Comparison of ENCODE assay signal across 29 cellular contexts in genomic region chr4:166735553-166735952, GRCh38.
"Had no signal": no experiment of that assay in that cellular context is flagged by ENCODE, and none has a peak within 500 bp of the region (broad histone marks: within the 10 kb centered on the region; RNA-seq: fewer than 3 reads in every experiment).

No MANE protein-coding gene starts in this region.

- FAIRE-seq: urothelium cell line had no signal

- H3K9me3 Mint-ChIP-seq: nephron, neural progenitor cell had no signal

- DNase-seq: natural killer cell; occipital lobe; ovary; posterior cingulate gyrus; psoas muscle; right cardiac atrium; right lobe of liver; sigmoid colon; small intestine; stimulated activated CD4-positive, alpha-beta T cell treated with anti-CD3 and anti-CD28 coated beads, Interleukin-15, amount 100 ng/mL, for 24 hours; stimulated activated CD4-positive, alpha-beta T cell treated with anti-CD3 and anti-CD28 coated beads, Interleukin-2, amount 100 ng/mL, for 24 hours; stimulated activated CD4-positive, alpha-beta T cell treated with anti-CD3 and anti-CD28 coated beads, Interleukin-2, amount 100 ng/mL, for 48 hours; stimulated activated CD4-positive, alpha-beta T cell treated with anti-CD3 and anti-CD28 coated beads, Interleukin-4, amount 100 ng/mL, for 24 hours; stimulated activated naive B cell treated with anti-CD40 and anti-IgM and Interleukin-4, amounts not matched to agents 10 μg/mL and 1 μg/mL and 100 μg/mL, for 72 hours; stimulated activated naive CD4-positive, alpha-beta T cell treated with Interleukin-2 at 50 U/mL for 16 hours; stomach; thyroid gland; trophoblast cell; upper lobe of left lung had no signal

- ATAC-seq: natural killer cell; psoas muscle; right cardiac atrium; right lobe of liver; stimulated activated effector memory CD8-positive, alpha-beta T cell treated with anti-CD3 and anti-CD28 coated beads, Interleukin-12 subunit alpha, Interleukin-12 subunit beta, amount 100 ng/mL, for 72 hours; stimulated activated naive B cell treated with anti-CD40 and anti-IgM and Interleukin-4, amounts not matched to agents 10 μg/mL and 1 μg/mL and 100 μg/mL, for 72 hours had no signal

- H3K4me1 ChIP-seq: neural progenitor cell, parathyroid adenoma, psoas muscle, right lobe of liver, sigmoid colon, stomach, thyroid gland, tibial nerve, upper lobe of left lung, vagina had no signal

- H3K27ac Mint-ChIP-seq: natural killer cell; nephron; neural progenitor cell; progenitor cell of endocrine pancreas; stimulated activated effector memory CD8-positive, alpha-beta T cell treated with anti-CD3 and anti-CD28 coated beads, Interleukin-12 subunit alpha, Interleukin-12 subunit beta, amount 100 ng/mL, for 72 hours; stimulated activated naive B cell treated with anti-CD40 and anti-IgM and Interleukin-4, amounts not matched to agents 10 μg/mL and 1 μg/mL and 100 μg/mL, for 72 hours; stimulated activated naive CD8-positive, alpha-beta T cell treated with anti-CD3 and anti-CD28 coated beads, Interleukin-15, Interleukin-2, amounts not matched to agents 100 ng/mL and 50 ng/mL, for 24 hours had no signal

- H3K9me3 ChIP-seq: ovary, psoas muscle, right lobe of liver, sigmoid colon, stomach, thoracic aorta, thyroid gland, upper lobe of left lung, vagina had no signal

- H3K27me3 ChIP-seq: neural progenitor cell, ovary, right lobe of liver, sigmoid colon, stomach, thyroid gland, tibial nerve, upper lobe of left lung, vagina had no signal

- H3K79me2 ChIP-seq: parathyroid adenoma had no signal

- H2AFZ ChIP-seq: neural progenitor cell, parathyroid adenoma had no signal

- H3K4me3 ChIP-seq: neural progenitor cell, ovary, psoas muscle, right lobe of liver, sigmoid colon, stomach, thoracic aorta, thyroid gland, tibial nerve, upper lobe of left lung, vagina had no signal

- H3K36me3 Mint-ChIP-seq: natural killer cell; neural progenitor cell; stimulated activated effector memory CD8-positive, alpha-beta T cell treated with anti-CD3 and anti-CD28 coated beads, Interleukin-12 subunit alpha, Interleukin-12 subunit beta, amount 100 ng/mL, for 72 hours; stimulated activated naive B cell treated with anti-CD40 and anti-IgM and Interleukin-4, amounts not matched to agents 10 μg/mL and 1 μg/mL and 100 μg/mL, for 72 hours had no signal

- H3K4me2 ChIP-seq: neural progenitor cell had no signal

- H3K36me3 ChIP-seq: neural progenitor cell, ovary, right lobe of liver, sigmoid colon, stomach, thoracic aorta, thyroid gland, tibial nerve, upper lobe of left lung, vagina had no signal

- H3K27ac ChIP-seq: neural progenitor cell, ovary, parathyroid adenoma, psoas muscle, right lobe of liver, sigmoid colon, stomach, thoracic aorta, thyroid gland, tibial nerve, upper lobe of left lung, vagina had no signal

- H3K9ac ChIP-seq: neural progenitor cell, parathyroid adenoma had no signal
